In the genomic region with DNA sequence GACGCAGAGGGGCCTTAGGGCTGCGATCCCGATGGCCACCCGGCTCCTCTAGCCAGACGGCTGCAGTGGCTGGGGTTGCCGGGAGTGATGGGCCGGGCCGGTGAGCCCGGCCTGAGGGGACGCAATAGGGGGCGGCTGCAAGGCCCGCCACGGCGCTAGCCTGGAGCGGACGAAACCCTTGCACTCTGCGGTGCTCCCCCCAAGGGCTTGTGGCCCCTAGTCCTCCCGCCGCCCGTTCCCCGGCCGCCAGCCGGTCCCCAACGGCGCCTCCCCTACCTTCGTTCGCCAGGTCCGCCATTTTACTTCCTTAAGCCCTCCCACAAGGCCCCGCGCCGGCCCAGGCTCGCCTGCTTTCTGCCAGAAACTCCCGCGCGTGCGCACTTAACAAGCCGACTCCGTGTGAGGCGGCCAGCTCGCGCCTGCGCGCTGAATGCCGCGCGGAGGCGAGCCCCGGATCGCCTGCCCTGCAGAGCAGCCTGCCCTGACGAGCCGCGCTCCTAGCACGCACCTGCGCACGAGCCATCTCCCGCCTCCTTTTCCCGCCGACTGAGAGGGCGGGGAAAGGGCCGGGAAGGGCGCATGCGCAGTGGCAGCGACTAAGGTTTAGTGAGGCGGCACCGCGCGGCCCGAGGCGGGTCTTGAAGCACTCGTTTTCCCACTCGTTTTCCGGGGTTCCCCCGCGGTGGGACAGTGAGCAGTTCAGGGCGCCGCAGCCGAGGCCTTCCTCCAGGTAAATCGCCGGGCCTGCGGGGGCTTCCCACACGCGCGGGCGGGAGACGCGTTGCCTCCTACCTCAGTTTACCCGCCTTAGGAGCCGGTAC, we compare ENCODE assay signal across 1 cellular context.
A peak's percentile ranks its signal among the peaks of the same experiment; 100 is the strongest.
TF ChIP-seq lines count a peak whose summit lies in the region.

A gene with protein sequence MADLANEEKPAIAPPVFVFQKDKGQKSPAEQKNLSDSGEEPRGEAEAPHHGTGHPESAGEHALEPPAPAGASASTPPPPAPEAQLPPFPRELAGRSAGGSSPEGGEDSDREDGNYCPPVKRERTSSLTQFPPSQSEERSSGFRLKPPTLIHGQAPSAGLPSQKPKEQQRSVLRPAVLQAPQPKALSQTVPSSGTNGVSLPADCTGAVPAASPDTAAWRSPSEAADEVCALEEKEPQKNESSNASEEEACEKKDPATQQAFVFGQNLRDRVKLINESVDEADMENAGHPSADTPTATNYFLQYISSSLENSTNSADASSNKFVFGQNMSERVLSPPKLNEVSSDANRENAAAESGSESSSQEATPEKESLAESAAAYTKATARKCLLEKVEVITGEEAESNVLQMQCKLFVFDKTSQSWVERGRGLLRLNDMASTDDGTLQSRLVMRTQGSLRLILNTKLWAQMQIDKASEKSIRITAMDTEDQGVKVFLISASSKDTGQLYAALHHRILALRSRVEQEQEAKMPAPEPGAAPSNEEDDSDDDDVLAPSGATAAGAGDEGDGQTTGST (minus strand): TSS at position 356 of the 821 bp plus-strand sequence. CDS start 58 bp downstream, at position 298.

TF ChIP-seq in HepG2, 621 proteins besides CTCF, POLR2A, EP300 and RAD21 (continued from another document and continues in another):
- TF ChIP-seq, protein P1, sequence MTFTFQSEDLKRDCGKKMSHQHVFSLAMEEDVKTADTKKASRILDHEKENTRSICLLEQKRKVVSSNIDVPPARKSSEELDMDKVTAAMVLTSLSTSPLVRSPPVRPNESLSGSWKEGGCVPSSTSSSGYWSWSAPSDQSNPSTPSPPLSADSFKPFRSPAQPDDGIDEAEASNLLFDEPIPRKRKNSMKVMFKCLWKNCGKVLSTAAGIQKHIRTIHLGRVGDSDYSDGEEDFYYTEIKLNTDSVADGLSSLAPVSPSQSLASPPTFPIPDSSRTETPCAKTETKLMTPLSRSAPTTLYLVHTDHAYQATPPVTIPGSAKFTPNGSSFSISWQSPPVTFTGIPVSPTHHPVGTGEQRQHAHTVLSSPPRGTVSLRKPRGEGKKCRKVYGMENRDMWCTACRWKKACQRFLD (CRISPR knock-in tag; IDR thresholded peaks at IDR 0.05; ENCODE audit: borderline replicate concordance), result peak; percentile 100
- TF ChIP-seq ZNF567 (CRISPR knock-in tag; IDR thresholded peaks at IDR 0.05; ENCODE audit: borderline replicate concordance) (peak; percentile 100), ZNF24 (IDR thresholded peaks at IDR 0.05) (no peak), TRIM24 (CRISPR knock-in tag; IDR thresholded peaks at IDR 0.05) (no peak), NKX3-1 (CRISPR knock-in tag; IDR thresholded peaks at IDR 0.05) (peak; percentile 100), KLF15 (CRISPR knock-in tag; IDR thresholded peaks at IDR 0.05; ENCODE audit: borderline replicate concordance) (peak; percentile 100), MAZ (IDR thresholded peaks at IDR 0.05; ENCODE audit: borderline replicate concordance, low read depth, low read length) (no peak), MAZ (CRISPR knock-in tag; IDR thresholded peaks at IDR 0.05; ENCODE audit: low read depth) (peak; percentile 99), RFXAP (CRISPR knock-in tag; IDR thresholded peaks at IDR 0.05; ENCODE audit: borderline replicate concordance) (peak; percentile 99), FOXK2 (IDR thresholded peaks at IDR 0.05) (no peak), ZBTB21 (CRISPR knock-in tag; IDR thresholded peaks at IDR 0.05) (peak; percentile 76; the same call in 1 of the 2 replicates), YY1 (IDR thresholded peaks at IDR 0.05; ENCODE audit: insufficient read depth, insufficient replicate concordance, low read depth, low read length) (peak; percentile 95), DNMT1 (CRISPR knock-in tag; IDR thresholded peaks at IDR 0.05) (peak; percentile 98), AGO2 (optimal IDR thresholded peaks at IDR 0.05; ENCODE audit: low read depth, low read length) (no peak), MXI1 (IDR thresholded peaks at IDR 0.05; ENCODE audit: borderline replicate concordance, low read depth, low read length) (peak; percentile 68; the same call in 1 of the 3 replicates), ZFP41 (CRISPR knock-in tag; IDR thresholded peaks at IDR 0.05; ENCODE audit: borderline replicate concordance) (peak; percentile 100), ADNP (CRISPR knock-in tag; IDR thresholded peaks at IDR 0.05) (peak; percentile 82), CCDC6 (CRISPR knock-in tag; IDR thresholded peaks at IDR 0.05) (peak; percentile 100), ONECUT2 (CRISPR knock-in tag; IDR thresholded peaks at IDR 0.05) (peak; percentile 91), GABPA (IDR thresholded peaks at IDR 0.05; ENCODE audit: low read depth, low read length) (no peak), GABPA (CRISPR knock-in tag; IDR thresholded peaks at IDR 0.05; ENCODE audit: low read depth) (0 out of 2 replicates have a peak, but pooled peaks have one; percentile 6), CC2D1A (CRISPR knock-in tag; IDR thresholded peaks at IDR 0.05) (peak; percentile 99), GPN1 (CRISPR knock-in tag; IDR thresholded peaks at IDR 0.05; ENCODE audit: borderline replicate concordance) (peak; percentile 97), ZNF343 (CRISPR knock-in tag; IDR thresholded peaks at IDR 0.05) (peak; percentile 100), MED13 (CRISPR knock-in tag; IDR thresholded peaks at IDR 0.05) (peak; percentile 99), ZNF44 (CRISPR knock-in tag; IDR thresholded peaks at IDR 0.05) (peak; percentile 99), ZNF446 (CRISPR knock-in tag; IDR thresholded peaks at IDR 0.05) (peak; percentile 100), SP4 (CRISPR knock-in tag; IDR thresholded peaks at IDR 0.05) (peak; percentile 99), MAFK (conservative IDR thresholded peaks at IDR 0.05 in 1 of 2, IDR thresholded peaks at IDR 0.05 in 1 of 2; ENCODE audit: low read length in 2 of 2) (no peak)
- TF ChIP-seq, protein P2, sequence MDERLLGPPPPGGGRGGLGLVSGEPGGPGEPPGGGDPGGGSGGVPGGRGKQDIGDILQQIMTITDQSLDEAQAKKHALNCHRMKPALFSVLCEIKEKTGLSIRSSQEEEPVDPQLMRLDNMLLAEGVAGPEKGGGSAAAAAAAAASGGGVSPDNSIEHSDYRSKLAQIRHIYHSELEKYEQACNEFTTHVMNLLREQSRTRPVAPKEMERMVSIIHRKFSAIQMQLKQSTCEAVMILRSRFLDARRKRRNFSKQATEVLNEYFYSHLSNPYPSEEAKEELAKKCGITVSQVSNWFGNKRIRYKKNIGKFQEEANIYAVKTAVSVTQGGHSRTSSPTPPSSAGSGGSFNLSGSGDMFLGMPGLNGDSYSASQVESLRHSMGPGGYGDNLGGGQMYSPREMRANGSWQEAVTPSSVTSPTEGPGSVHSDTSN (CRISPR knock-in tag; IDR thresholded peaks at IDR 0.05), result peak; percentile 23; the same call in 1 of the 2 replicates
- TF ChIP-seq, protein P3, sequence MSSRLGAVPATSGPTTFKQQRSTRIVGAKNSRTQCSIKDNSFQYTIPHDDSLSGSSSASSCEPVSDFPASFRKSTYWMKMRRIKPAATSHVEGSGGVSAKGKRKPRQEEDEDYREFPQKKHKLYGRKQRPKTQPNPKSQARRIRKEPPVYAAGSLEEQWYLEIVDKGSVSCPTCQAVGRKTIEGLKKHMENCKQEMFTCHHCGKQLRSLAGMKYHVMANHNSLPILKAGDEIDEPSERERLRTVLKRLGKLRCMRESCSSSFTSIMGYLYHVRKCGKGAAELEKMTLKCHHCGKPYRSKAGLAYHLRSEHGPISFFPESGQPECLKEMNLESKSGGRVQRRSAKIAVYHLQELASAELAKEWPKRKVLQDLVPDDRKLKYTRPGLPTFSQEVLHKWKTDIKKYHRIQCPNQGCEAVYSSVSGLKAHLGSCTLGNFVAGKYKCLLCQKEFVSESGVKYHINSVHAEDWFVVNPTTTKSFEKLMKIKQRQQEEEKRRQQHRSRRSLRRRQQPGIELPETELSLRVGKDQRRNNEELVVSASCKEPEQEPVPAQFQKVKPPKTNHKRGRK (CRISPR knock-in tag; IDR thresholded peaks at IDR 0.05), result peak; percentile 95; the same call in 1 of the 2 replicates
- TF ChIP-seq, protein P4, sequence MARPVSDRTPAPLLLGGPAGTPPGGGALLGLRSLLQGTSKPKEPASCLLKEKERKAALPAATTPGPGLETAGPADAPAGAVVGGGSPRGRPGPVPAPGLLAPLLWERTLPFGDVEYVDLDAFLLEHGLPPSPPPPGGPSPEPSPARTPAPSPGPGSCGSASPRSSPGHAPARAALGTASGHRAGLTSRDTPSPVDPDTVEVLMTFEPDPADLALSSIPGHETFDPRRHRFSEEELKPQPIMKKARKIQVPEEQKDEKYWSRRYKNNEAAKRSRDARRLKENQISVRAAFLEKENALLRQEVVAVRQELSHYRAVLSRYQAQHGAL (CRISPR knock-in tag; IDR thresholded peaks at IDR 0.05; ENCODE audit: not compliant biosample characterization), result peak; percentile 100
- TF ChIP-seq, protein P5, sequence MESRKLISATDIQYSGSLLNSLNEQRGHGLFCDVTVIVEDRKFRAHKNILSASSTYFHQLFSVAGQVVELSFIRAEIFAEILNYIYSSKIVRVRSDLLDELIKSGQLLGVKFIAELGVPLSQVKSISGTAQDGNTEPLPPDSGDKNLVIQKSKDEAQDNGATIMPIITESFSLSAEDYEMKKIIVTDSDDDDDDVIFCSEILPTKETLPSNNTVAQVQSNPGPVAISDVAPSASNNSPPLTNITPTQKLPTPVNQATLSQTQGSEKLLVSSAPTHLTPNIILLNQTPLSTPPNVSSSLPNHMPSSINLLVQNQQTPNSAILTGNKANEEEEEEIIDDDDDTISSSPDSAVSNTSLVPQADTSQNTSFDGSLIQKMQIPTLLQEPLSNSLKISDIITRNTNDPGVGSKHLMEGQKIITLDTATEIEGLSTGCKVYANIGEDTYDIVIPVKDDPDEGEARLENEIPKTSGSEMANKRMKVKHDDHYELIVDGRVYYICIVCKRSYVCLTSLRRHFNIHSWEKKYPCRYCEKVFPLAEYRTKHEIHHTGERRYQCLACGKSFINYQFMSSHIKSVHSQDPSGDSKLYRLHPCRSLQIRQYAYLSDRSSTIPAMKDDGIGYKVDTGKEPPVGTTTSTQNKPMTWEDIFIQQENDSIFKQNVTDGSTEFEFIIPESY (CRISPR knock-in tag; IDR thresholded peaks at IDR 0.05), result peak; percentile 80; the same call in 1 of the 2 replicates
- TF ChIP-seq, protein P6, sequence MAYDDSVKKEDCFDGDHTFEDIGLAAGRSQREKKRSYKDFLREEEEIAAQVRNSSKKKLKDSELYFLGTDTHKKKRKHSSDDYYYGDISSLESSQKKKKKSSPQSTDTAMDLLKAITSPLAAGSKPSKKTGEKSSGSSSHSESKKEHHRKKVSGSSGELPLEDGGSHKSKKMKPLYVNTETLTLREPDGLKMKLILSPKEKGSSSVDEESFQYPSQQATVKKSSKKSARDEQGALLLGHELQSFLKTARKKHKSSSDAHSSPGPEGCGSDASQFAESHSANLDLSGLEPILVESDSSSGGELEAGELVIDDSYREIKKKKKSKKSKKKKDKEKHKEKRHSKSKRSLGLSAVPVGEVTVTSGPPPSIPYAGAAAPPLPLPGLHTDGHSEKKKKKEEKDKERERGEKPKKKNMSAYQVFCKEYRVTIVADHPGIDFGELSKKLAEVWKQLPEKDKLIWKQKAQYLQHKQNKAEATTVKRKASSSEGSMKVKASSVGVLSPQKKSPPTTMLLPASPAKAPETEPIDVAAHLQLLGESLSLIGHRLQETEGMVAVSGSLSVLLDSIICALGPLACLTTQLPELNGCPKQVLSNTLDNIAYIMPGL (CRISPR knock-in tag; IDR thresholded peaks at IDR 0.05; ENCODE audit: borderline replicate concordance in 1 of 2, low read depth in 1 of 2), result peak; percentile 95 to 99
- TF ChIP-seq, protein P7, sequence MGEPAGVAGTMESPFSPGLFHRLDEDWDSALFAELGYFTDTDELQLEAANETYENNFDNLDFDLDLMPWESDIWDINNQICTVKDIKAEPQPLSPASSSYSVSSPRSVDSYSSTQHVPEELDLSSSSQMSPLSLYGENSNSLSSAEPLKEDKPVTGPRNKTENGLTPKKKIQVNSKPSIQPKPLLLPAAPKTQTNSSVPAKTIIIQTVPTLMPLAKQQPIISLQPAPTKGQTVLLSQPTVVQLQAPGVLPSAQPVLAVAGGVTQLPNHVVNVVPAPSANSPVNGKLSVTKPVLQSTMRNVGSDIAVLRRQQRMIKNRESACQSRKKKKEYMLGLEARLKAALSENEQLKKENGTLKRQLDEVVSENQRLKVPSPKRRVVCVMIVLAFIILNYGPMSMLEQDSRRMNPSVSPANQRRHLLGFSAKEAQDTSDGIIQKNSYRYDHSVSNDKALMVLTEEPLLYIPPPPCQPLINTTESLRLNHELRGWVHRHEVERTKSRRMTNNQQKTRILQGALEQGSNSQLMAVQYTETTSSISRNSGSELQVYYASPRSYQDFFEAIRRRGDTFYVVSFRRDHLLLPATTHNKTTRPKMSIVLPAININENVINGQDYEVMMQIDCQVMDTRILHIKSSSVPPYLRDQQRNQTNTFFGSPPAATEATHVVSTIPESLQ (CRISPR knock-in tag; conservative IDR thresholded peaks at IDR 0.05), result peak; percentile 100
- TF ChIP-seq, protein P8, sequence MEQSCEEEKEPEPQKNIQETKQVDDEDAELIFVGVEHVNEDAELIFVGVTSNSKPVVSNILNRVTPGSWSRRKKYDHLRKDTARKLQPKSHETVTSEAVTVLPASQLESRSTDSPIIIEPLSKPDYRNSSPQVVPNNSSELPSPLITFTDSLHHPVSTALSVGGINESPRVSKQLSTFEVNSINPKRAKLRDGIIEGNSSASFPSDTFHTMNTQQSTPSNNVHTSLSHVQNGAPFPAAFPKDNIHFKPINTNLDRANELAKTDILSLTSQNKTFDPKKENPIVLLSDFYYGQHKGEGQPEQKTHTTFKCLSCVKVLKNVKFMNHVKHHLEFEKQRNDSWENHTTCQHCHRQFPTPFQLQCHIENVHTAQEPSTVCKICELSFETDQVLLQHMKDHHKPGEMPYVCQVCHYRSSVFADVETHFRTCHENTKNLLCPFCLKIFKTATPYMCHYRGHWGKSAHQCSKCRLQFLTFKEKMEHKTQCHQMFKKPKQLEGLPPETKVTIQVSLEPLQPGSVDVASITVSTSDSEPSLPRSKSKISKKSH (CRISPR knock-in tag; IDR thresholded peaks at IDR 0.05; ENCODE audit: borderline replicate concordance), result peak; percentile 100
- TF ChIP-seq, protein P9, sequence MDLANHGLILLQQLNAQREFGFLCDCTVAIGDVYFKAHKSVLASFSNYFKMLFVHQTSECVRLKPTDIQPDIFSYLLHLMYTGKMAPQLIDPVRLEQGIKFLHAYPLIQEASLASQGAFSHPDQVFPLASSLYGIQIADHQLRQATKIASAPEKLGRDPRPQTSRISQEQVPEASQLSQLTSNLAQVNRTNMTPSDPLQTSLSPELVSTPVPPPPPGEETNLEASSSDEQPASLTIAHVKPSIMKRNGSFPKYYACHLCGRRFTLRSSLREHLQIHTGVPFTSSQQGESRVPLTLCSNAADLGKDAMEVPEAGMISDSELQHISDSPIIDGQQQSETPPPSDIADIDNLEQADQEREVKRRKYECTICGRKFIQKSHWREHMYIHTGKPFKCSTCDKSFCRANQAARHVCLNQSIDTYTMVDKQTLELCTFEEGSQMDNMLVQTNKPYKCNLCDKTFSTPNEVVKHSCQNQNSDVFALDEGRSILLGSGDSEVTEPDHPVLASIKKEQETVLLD (CRISPR knock-in tag; IDR thresholded peaks at IDR 0.05; ENCODE audit: low read depth), result peak; percentile 99
- TF ChIP-seq, protein P10, sequence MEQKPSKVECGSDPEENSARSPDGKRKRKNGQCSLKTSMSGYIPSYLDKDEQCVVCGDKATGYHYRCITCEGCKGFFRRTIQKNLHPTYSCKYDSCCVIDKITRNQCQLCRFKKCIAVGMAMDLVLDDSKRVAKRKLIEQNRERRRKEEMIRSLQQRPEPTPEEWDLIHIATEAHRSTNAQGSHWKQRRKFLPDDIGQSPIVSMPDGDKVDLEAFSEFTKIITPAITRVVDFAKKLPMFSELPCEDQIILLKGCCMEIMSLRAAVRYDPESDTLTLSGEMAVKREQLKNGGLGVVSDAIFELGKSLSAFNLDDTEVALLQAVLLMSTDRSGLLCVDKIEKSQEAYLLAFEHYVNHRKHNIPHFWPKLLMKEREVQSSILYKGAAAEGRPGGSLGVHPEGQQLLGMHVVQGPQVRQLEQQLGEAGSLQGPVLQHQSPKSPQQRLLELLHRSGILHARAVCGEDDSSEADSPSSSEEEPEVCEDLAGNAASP (CRISPR knock-in tag; IDR thresholded peaks at IDR 0.05; ENCODE audit: borderline replicate concordance), result peak; percentile 94; the same call in 1 of the 2 replicates
